Comparison of ENCODE assay signal across 8 cellular contexts in the genomic region with DNA sequence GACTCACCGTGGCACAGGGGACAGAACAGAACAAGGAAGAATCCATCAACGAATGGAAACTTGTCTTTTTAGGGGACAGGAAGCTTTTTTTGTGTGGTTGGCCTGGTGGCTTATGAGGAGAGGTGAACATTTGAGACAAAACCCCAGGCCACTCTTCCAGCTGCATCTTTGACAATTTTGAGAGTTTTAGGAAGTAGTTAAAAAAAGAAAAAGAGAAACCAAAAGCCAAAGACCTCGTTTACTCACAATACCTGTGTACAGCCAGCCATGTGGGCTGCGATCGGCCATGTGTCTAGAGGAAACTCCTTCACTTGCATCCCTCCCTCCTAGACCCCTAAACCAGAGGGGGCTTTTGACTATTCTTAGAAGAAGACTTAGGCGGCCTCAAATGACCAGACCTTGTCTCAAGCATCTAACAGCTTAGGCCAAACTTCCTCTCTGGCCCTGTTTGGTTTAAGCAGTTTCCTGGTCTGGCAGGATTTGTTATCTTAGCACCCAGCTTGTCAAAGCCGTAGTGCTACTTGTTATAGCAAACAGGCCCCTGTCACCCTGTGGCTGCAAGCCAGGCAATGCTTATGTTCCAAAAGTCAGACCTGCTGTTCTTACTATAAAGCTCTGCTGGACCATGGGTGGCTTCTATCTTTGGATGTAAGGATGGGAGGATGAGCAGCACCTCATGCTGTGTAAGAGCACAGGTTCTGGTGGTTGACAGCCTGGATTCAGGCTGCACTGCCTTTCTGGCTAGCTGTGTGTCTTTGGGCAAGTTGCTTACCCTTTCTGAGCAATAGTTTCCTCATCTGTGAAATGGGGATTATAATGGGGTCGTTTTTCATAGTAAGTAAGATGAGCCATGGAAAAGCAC. TPM values are rescaled to one million over a fixed set of nuclear protein-coding genes. Genes with fewer than 3 reads are reported as not detected.
DNase-seq lines count a peak whose midpoint lies in the region; ATAC-seq and TF ChIP-seq lines count a peak whose summit lies in the region.

No MANE protein-coding gene starts in this region.

- H3K27ac ChIP-seq in body of pancreas (peak overlapping the region; percentile 1 to 69 (median 48)), prostate gland (no peak overlapping the region)

- peak; percentile 33 for ATAC-seq in GM18861 (IDR thresholded peaks at IDR 0.05; ENCODE audit: unreplicated experiment)
- ATAC-seq in HG03064 (IDR thresholded peaks at IDR 0.05; ENCODE audit: low read depth, unreplicated experiment), result peak; percentile 29
- peak; percentile 78 for ATAC-seq in body of pancreas

- H3K9me3 ChIP-seq in body of pancreas (no peaks in the 10 kb centered on the region), prostate gland (no peaks in the 10 kb centered on the region)

- no peaks in the 10 kb centered on the region for H3K27me3 ChIP-seq in body of pancreas
- no peaks in the 10 kb centered on the region for H3K27me3 ChIP-seq in prostate gland (replicated peaks; ENCODE audit: insufficient read depth)

- TF ChIP-seq POLR2A in body of pancreas (IDR thresholded peaks at IDR 0.05), result no peak
- no peak for TF ChIP-seq POLR2A in prostate gland (IDR thresholded peaks at IDR 0.05)

- H3K4me3 ChIP-seq in body of pancreas, result no peak overlapping the region
- no peak overlapping the region for H3K4me3 ChIP-seq in prostate gland

- peak in 4 of 5 experiments; percentile 38 to 76 (median 74) for DNase-seq in T-helper 2 cell
- DNase-seq in body of pancreas, result peak; percentile 77 to 91 (median 84)
- peak; percentile 33 for DNase-seq in prostate gland (ENCODE audit: low spot score)
- no peak for DNase-seq in dedifferentiated amniotic fluid mesenchymal stem cell (ENCODE audit: extremely low spot score)
- no peak for DNase-seq in NCI-H2196 treated with DMSO at 0.1 percent for 48 hours (lab: John Stamatoyannopoulos, UW; ENCODE audit: unreplicated experiment)
- DNase-seq in putamen (ENCODE audit: low spot score), result no peak

- 29 to 37% methylated on average over 8 of the region's 8 CpGs for WGBS in body of pancreas, 2 donors
- 52% methylated on average over 8 of the region's 8 CpGs for WGBS in prostate gland

- intact Hi-C loops in body of pancreas (cut with DNase I), result no loop called here
- intact Hi-C loops in prostate gland (cut with DNase I), result no loop called here

- H3K4me1 ChIP-seq in body of pancreas, result peaks cover 52% of the 10 kb centered on the region
- H3K4me1 ChIP-seq in prostate gland (replicated peaks), result no peaks in the 10 kb centered on the region

- H3K36me3 ChIP-seq in body of pancreas (replicated peaks in 1 of 2; ENCODE audit: insufficient read depth in 1 of 2, low read depth in 2 of 2) (no peaks in the 10 kb centered on the region), prostate gland (no peaks in the 10 kb centered on the region)

- TF ChIP-seq CTCF in body of pancreas (IDR thresholded peaks at IDR 0.05) (no peak), prostate gland (IDR thresholded peaks at IDR 0.05) (no peak)

RNA-seq across cellular contexts. Expression of gene KSR1, which starts 17.7 kb away (rescaled TPM):
- total RNA-seq in body of pancreas (100 to 1,000 TPM in 1 of 2 donors, 10 to 100 TPM in 1; 99.9 to 142 TPM), prostate gland (10 to 100 TPM; 11.5 to 23.7 TPM)

Comparison
In these comparisons a context has a peak if more than half of its experiments do, and no peak if none do; other contexts are left out.
1. DNase-seq: peak in T-helper 2 cell (4 of 5), body of pancreas (4 of 4) and prostate gland (single experiment); none in dedifferentiated amniotic fluid mesenchymal stem cell (single experiment), NCI-H2196 treated with DMSO at 0.1 percent for 48 hours (single experiment) and putamen (single experiment).
2. H3K27ac ChIP-seq: peak in body of pancreas (4 of 4); none in prostate gland (0 of 2).
3. RNA of gene KSR1, which starts 17.7 kb away (total RNA-seq): 99.9 to 142 TPM in body of pancreas; 11.5 to 23.7 TPM in prostate gland; every median in the first group is over 4 times any median in the second.
4. Peak in every context shown above with its lines, with median percentiles within 50 percentile points of each other: ATAC-seq.